Comparison of ENCODE assay signal across 8 cellular contexts in genomic region chr12:45990468-45991288, GRCh38. TPM values are rescaled to one million over a fixed set of nuclear protein-coding genes. Genes with fewer than 3 reads are reported as not detected.
DNase-seq lines count a peak whose midpoint lies in the region; ATAC-seq, FAIRE-seq and TF ChIP-seq lines count a peak whose summit lies in the region.

TSS of gene SCAF11 (minus strand) at chr12:45990574. CDS start at chr12:45964167, 26,407 bp downstream.

- intact Hi-C loops in T-helper 2 cell treated with Interferon-gamma antibody and Interleukin-4, amounts not matched to agents 100 ng/mL and 5 ng/mL, for 36 hours (cut with micrococcal nuclease) = loop anchor here (1.0 to 10.0 kb wide), 12 partner anchors 82 to 1370 kb away; partner anchors contain the start of gene SLC38A2
- intact Hi-C loops in psoas muscle (cut with DNase I) = loop anchor here in 1 of 2 donors (5.0 kb wide), 2 partner anchors 263 to 382 kb away; partner anchors contain the start of genes ARID2 and SLC38A2

- H3K27me3 ChIP-seq in right atrium auricular region (no peaks in the 10 kb centered on the region), psoas muscle (ENCODE audit: insufficient read depth in 3 of 3, low read length in 2 of 3) (no peaks in the 10 kb centered on the region)

- H3K9me3 ChIP-seq in right atrium auricular region (no peaks in the 10 kb centered on the region), psoas muscle (no peaks in the 10 kb centered on the region)

- peak; percentile 95 to 96 for TF ChIP-seq CTCF in right atrium auricular region (IDR thresholded peaks at IDR 0.05)
- TF ChIP-seq CTCF in psoas muscle (IDR thresholded peaks at IDR 0.05) = peak; percentile 91

- ATAC-seq in GM18502 (IDR thresholded peaks at IDR 0.05; ENCODE audit: poor library complexity, unreplicated experiment) = peak; percentile 70
- peak; percentile 81 for ATAC-seq in HG02970 (IDR thresholded peaks at IDR 0.05; ENCODE audit: low FRiP score, unreplicated experiment)
- ATAC-seq in psoas muscle = peak; percentile 86 to 92 (median 90)

- H3K4me1 ChIP-seq in right atrium auricular region (peaks cover 0 to 37% of the 10 kb centered on the region in 2 donors), psoas muscle (peaks cover 34% of the 10 kb centered on the region)

- WGBS in psoas muscle, 3 donors = 0 to 1% (median 1%) methylated on average over 52 to 54 of the region's 54 CpGs

- peak within 1 kb of the TSS; percentile 97 to 99 for H3K27ac ChIP-seq in right atrium auricular region
- H3K27ac ChIP-seq in psoas muscle = peak within 1 kb of the TSS; percentile 99

- H3K36me3 ChIP-seq in right atrium auricular region (peaks cover 4% of the 10 kb centered on the region), psoas muscle (ENCODE audit: insufficient read depth in 1 of 2, low read depth in 1 of 2) (peaks cover 0 to 7% of the 10 kb centered on the region in 2 donors)

- DNase-seq in NCI-H187 treated with DMSO at 0.1 percent for 48 hours (lab: John Stamatoyannopoulos, UW) (peak; percentile 95), anterior cingulate cortex (lab: John Stamatoyannopoulos, UW) (peak; percentile 96 to 100 (median 100)), right atrium auricular region (ENCODE audit: low spot score) (peak; percentile 100), psoas muscle (peak; percentile 100), urothelium cell line (ENCODE audit: low spot score) (peak; percentile 98)

- peak; percentile 89 for FAIRE-seq in urothelium cell line (lab: Jason Lieb, UNC)

- H3K4me3 ChIP-seq in right atrium auricular region (peak within 1 kb of the TSS; percentile 63 to 75), psoas muscle (peak within 1 kb of the TSS; percentile 87)

RNA-seq across cellular contexts. Expression of gene SCAF11, which starts in this region (rescaled TPM):
- 132 and 137 TPM in 2 replicates for total RNA-seq in T-helper 2 cell treated with Interferon-gamma antibody and Interleukin-4, amounts not matched to agents 100 ng/mL and 5 ng/mL, for 36 hours
- total RNA-seq in right atrium auricular region (100 to 1,000 TPM; 114 TPM), psoas muscle (10 to 100 TPM; 63.5 to 90.0 (median 75.9) TPM)
- polyA plus RNA-seq in psoas muscle = 10 to 100 TPM; 28.5 to 45.1 (median 29.9) TPM

Comparison
In these comparisons a context has a peak if more than half of its experiments do, and no peak if none do; other contexts are left out.
1. Peak in every context shown above with its lines: DNase-seq, ATAC-seq, H3K4me3 ChIP-seq and H3K27ac ChIP-seq.